20 cellular contexts compared by ENCODE assay signal in the genomic region with DNA sequence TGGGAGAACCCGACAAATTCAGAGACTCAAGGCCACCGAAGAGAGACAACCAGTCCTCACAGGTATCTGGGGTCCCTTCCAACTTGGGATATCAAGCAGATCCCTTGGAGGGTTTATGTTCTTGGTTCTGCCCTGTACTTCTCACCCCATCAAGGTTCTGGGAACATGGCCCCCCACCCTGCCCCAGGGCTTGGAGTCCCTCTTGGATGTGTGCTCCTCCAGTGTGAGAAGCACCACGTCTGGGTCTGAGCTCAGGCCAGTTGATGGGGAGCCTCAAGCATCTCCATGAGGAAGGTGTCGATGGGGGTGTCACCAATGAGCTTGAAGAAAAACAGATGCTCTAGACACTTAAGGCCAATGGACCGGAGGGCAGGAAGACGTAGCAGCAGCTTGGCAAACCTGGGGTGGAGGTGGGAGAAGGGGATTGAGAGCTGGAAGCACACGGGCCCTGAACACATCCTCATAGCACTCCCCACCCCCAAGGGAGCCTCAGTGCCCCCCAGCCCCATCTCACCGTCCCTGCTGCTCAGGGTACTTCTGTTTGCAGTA.
"Had no signal": no experiment of that assay in that cellular context is flagged by ENCODE, and none has a peak within 500 bp of the region (broad histone marks: within the 10 kb centered on the region; RNA-seq: fewer than 3 reads in every experiment).

No MANE protein-coding gene starts in this region.

- H3K9me3 ChIP-seq: esophagus muscularis mucosa, gastrocnemius medialis, heart right ventricle, pancreas, thoracic aorta had no signal

- H3K27ac ChIP-seq: pancreas had no signal

- DNase-seq: effector CD8-positive, alpha-beta T cell; gastrocnemius medialis; heart right ventricle; hypothalamus; left cardiac atrium; left ventricle myocardium superior; mesenchymal stem cell; midbrain; occipital lobe; stimulated activated CD4-positive, alpha-beta T cell treated with anti-CD3 and anti-CD28 coated beads, Interleukin-4, amount 100 ng/mL, for 1 hour; stimulated activated CD8-positive, alpha-beta memory T cell treated with anti-CD3 and anti-CD28 coated beads, Interleukin-4, amount 100 ng/mL, for 48 hours; stimulated activated naive CD8-positive, alpha-beta T cell treated with anti-CD3 and anti-CD28 coated beads, Interleukin-15, Interleukin-2, amounts not matched to agents 100 U/mL and 50 U/mL, for 24 hours; trophoblast cell had no signal

- H3K4me3 Mint-ChIP-seq: dendritic cell treated with granulocyte-macrophage colony-stimulating factor and Interleukin-4, amounts not matched to agents 40 ng/mL and 50 ng/mL, for 4 days; stimulated activated effector memory CD8-positive, alpha-beta T cell treated with anti-CD3 and anti-CD28 coated beads, Interleukin-12 subunit alpha, Interleukin-12 subunit beta, amount 100 ng/mL, for 72 hours had no signal

- ATAC-seq: gastrocnemius medialis; left cardiac atrium; natural killer cell treated with Interleukin-12 subunit alpha and Interleukin-12 subunit beta and Interleukin-15 and Interleukin-18, amount 100 ng/mL, for 72 hours; pancreas; stimulated activated effector memory CD8-positive, alpha-beta T cell treated with anti-CD3 and anti-CD28 coated beads, Interleukin-12 subunit alpha, Interleukin-12 subunit beta, amount 100 ng/mL, for 72 hours; stimulated activated naive CD8-positive, alpha-beta T cell treated with anti-CD3 and anti-CD28 coated beads, Interleukin-15, Interleukin-2, amounts not matched to agents 100 U/mL and 50 U/mL, for 24 hours had no signal

- H3K27ac Mint-ChIP-seq: dendritic cell treated with granulocyte-macrophage colony-stimulating factor and Interleukin-4, amounts not matched to agents 40 ng/mL and 50 ng/mL, for 4 days; natural killer cell treated with Interleukin-12 subunit alpha and Interleukin-12 subunit beta and Interleukin-15 and Interleukin-18, amount 100 ng/mL, for 72 hours; progenitor cell of endocrine pancreas; stimulated activated effector memory CD8-positive, alpha-beta T cell treated with anti-CD3 and anti-CD28 coated beads, Interleukin-12 subunit alpha, Interleukin-12 subunit beta, amount 100 ng/mL, for 72 hours had no signal

- H3K27me3 ChIP-seq: gastrocnemius medialis, pancreas had no signal
